In the genomic region with DNA sequence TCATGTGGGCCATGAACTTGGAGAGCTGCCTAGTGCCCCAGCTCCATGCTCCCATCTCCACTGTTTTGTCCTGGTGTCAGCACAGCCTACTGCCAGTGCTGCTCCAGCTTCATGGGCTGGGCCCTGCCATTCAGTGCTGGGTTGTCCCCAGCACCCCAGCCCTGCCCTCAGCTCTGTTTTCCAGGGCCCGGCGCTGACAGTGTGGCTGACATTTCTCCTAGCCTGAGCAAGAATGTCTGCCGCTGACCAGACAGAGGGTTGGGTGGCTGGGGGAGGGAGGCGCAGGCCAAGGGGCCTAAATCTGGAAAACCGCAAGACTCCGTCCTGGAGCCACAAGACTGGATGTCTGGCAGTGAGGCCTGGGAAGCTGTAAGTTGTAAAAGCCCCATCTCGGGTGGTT, we compare ENCODE assay signal across 25 cellular contexts.
"Had no signal": no experiment of that assay in that cellular context is flagged by ENCODE, and none has a peak within 500 bp of the region (broad histone marks: within the 10 kb centered on the region; RNA-seq: fewer than 3 reads in every experiment).

No MANE protein-coding gene starts in this region.

- H3K9me3 ChIP-seq: esophagus squamous epithelium, neutrophil, tibial nerve had no signal

- ATAC-seq: activated CD4-positive, CD25-positive, alpha-beta regulatory T cell treated with anti-CD3 and anti-CD28 coated beads, Interleukin-2, amount 50 U/mL, for 24 hours; left cardiac atrium; natural killer cell; sciatic nerve had no signal

- H3K4me1 Mint-ChIP-seq: activated CD4-positive, alpha-beta memory T cell treated with anti-CD3 and anti-CD28 coated beads, Interleukin-2, amount 10 ng/mL, durations not matched to agents 7 days and 5 days; activated CD4-positive, alpha-beta T cell treated with anti-CD3 and anti-CD28 coated beads, Interleukin-2, amount 10 ng/mL, durations not matched to agents 24 days and 14 days; activated naive CD4-positive, alpha-beta T cell treated with anti-CD3 and anti-CD28 coated beads, Interleukin-2, amount 50 U/mL, for 24 hours; central memory CD8-positive, alpha-beta T cell; memory B cell; natural killer cell had no signal

- H3K9me3 Mint-ChIP-seq: activated CD4-positive, alpha-beta memory T cell treated with anti-CD3 and anti-CD28 coated beads, Interleukin-2, amount 10 ng/mL, durations not matched to agents 7 days and 5 days; activated CD4-positive, alpha-beta T cell treated with anti-CD3 and anti-CD28 coated beads, Interleukin-2, amount 10 ng/mL, durations not matched to agents 24 days and 14 days; activated naive CD4-positive, alpha-beta T cell treated with anti-CD3 and anti-CD28 coated beads, Interleukin-2, amount 50 U/mL, for 24 hours; activated T-helper 2 cell treated with anti-CD3 and anti-CD28 coated beads, Interferon-gamma antibody, Interleukin-2, Interleukin-4, amounts not matched to agents 10 μg/mL and 5 μg/mL and 100 μg/mL, durations not matched to agents 14 hours and 24 hours and 36 hours; central memory CD8-positive, alpha-beta T cell; dendritic cell treated with granulocyte-macrophage colony-stimulating factor and Interleukin-4, amounts not matched to agents 40 ng/mL and 50 ng/mL, for 4 days; endodermal cell; memory B cell; natural killer cell; T-helper 1 cell treated with Interleukin-12 subunit alpha and Interleukin-12 subunit beta and Interleukin-4 antibody, amounts not matched to agents 30 μg/mL and 1 μg/mL, for 36 hours had no signal

- H3K4me3 Mint-ChIP-seq: activated CD4-positive, alpha-beta memory T cell treated with anti-CD3 and anti-CD28 coated beads, Interleukin-2, amount 10 ng/mL, durations not matched to agents 7 days and 5 days; activated CD4-positive, alpha-beta T cell treated with anti-CD3 and anti-CD28 coated beads, Interleukin-2, amount 10 ng/mL, durations not matched to agents 24 days and 14 days; activated naive CD4-positive, alpha-beta T cell treated with anti-CD3 and anti-CD28 coated beads, Interleukin-2, amount 50 U/mL, for 24 hours; central memory CD8-positive, alpha-beta T cell; dendritic cell treated with granulocyte-macrophage colony-stimulating factor and Interleukin-4, amounts not matched to agents 40 ng/mL and 50 ng/mL, for 4 days; endodermal cell; memory B cell; natural killer cell; T-helper 1 cell treated with Interleukin-12 subunit alpha and Interleukin-12 subunit beta and Interleukin-4 antibody, amounts not matched to agents 30 μg/mL and 1 μg/mL, for 36 hours had no signal

- H3K27me3 Mint-ChIP-seq: activated CD4-positive, alpha-beta memory T cell treated with anti-CD3 and anti-CD28 coated beads, Interleukin-2, amount 10 ng/mL, durations not matched to agents 7 days and 5 days; activated CD4-positive, alpha-beta T cell treated with anti-CD3 and anti-CD28 coated beads, Interleukin-2, amount 10 ng/mL, durations not matched to agents 24 days and 14 days; activated naive CD4-positive, alpha-beta T cell treated with anti-CD3 and anti-CD28 coated beads, Interleukin-2, amount 50 U/mL, for 24 hours; central memory CD8-positive, alpha-beta T cell; dendritic cell treated with granulocyte-macrophage colony-stimulating factor and Interleukin-4, amounts not matched to agents 40 ng/mL and 50 ng/mL, for 4 days; memory B cell had no signal

- DNase-seq: activated CD4-positive, alpha-beta memory T cell treated with anti-CD3 and anti-CD28 coated beads, Interleukin-2, amount 10 ng/mL, durations not matched to agents 7 days and 5 days; activated CD4-positive, alpha-beta T cell treated with anti-CD3 and anti-CD28 coated beads, Interleukin-2, amount 10 ng/mL, durations not matched to agents 24 days and 14 days; activated CD8-positive, alpha-beta memory T cell treated with anti-CD3 and anti-CD28 coated beads, Interleukin-2, amount 50 U/mL, for 48 hours; activated T-cell treated with anti-CD3 and anti-CD28 coated beads, Interleukin-2, amount 50 U/mL, for 48 hours; anterior cingulate cortex; endodermal cell; esophagus squamous epithelium; foreskin melanocyte; islet precursor cell; left cardiac atrium; natural killer cell; stimulated activated CD4-positive, alpha-beta T cell treated with anti-CD3 and anti-CD28 coated beads, Interleukin-2, amount 100 ng/mL, for 24 hours; stimulated activated naive CD4-positive, alpha-beta T cell; T1000; WERI-Rb-1 had no signal

- H3K27ac Mint-ChIP-seq: activated CD4-positive, alpha-beta memory T cell treated with anti-CD3 and anti-CD28 coated beads, Interleukin-2, amount 10 ng/mL, durations not matched to agents 7 days and 5 days; activated CD4-positive, alpha-beta T cell treated with anti-CD3 and anti-CD28 coated beads, Interleukin-2, amount 10 ng/mL, durations not matched to agents 24 days and 14 days; activated naive CD4-positive, alpha-beta T cell treated with anti-CD3 and anti-CD28 coated beads, Interleukin-2, amount 50 U/mL, for 24 hours; activated T-helper 2 cell treated with anti-CD3 and anti-CD28 coated beads, Interferon-gamma antibody, Interleukin-2, Interleukin-4, amounts not matched to agents 10 μg/mL and 5 μg/mL and 100 μg/mL, durations not matched to agents 14 hours and 24 hours and 36 hours; dendritic cell treated with granulocyte-macrophage colony-stimulating factor and Interleukin-4, amounts not matched to agents 40 ng/mL and 50 ng/mL, for 4 days; endodermal cell; memory B cell; natural killer cell; T-helper 1 cell treated with Interleukin-12 subunit alpha and Interleukin-12 subunit beta and Interleukin-4 antibody, amounts not matched to agents 30 μg/mL and 1 μg/mL, for 36 hours had no signal
